Comparison of ENCODE assay signal across 8 cellular contexts in the genomic region with DNA sequence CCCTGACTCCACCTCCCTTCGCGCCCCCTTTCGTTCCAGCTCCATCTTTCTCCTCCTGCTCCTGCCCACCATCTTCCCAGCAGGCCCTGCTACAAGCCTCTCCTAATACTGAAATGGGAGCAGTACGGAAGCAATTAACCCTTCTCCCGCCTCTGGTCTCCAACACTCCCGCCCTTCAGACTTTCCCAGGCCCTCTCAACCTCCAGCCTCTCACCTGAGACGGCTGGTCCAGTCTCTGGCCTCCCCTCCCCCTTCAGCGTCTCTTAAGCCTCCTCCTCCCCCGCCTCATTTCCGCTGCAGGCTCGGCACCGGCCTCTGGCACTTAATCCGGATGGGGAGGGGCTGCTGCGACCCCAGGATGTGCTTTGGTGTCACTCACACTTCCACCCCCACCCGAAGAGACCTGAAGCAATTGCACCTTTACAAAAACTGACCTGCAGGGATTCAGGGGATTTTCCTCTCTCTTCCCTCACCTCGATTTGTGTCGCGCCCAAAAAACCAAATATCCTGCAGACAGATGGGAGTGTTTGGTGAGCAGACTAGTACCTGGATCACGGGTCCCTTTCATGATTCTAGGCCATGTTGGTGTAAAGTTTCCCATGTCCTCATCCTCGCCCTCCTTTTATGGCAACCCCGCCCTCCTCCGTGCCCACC. TPM values are rescaled to one million over a fixed set of nuclear protein-coding genes. Genes with fewer than 3 reads are reported as not detected.
DNase-seq lines count a peak whose midpoint lies in the region; ATAC-seq and TF ChIP-seq lines count a peak whose summit lies in the region.

No MANE protein-coding gene starts in this region.

- H3K9me2 ChIP-seq in SU-DHL-6 (replicated peaks; ENCODE audit: insufficient read depth, low read length), result no peaks in the 10 kb centered on the region

- H3K4me3 Mint-ChIP-seq in CD4-positive, CD25-positive, alpha-beta regulatory T cell, result peak overlapping the region; percentile 86 to 96 (median 94)

- H3K36me3 Mint-ChIP-seq in CD4-positive, CD25-positive, alpha-beta regulatory T cell, result no peaks in the 10 kb centered on the region

- TF ChIP-seq CTCF in SU-DHL-6 (IDR thresholded peaks at IDR 0.05; ENCODE audit: insufficient read depth, low read length, poor library complexity, severe bottlenecking), result no peak

- H3K27ac Mint-ChIP-seq in CD4-positive, CD25-positive, alpha-beta regulatory T cell, result peak overlapping the region; percentile 95 to 99 (median 96)

- no peaks in the 10 kb centered on the region for H3K9me3 ChIP-seq in CD4-positive, CD25-positive, alpha-beta regulatory T cell (ENCODE audit: control insufficient read depth in 2 of 2, low read length in 2 of 2)
- H3K9me3 ChIP-seq in SU-DHL-6 (ENCODE audit: insufficient read depth, low read length), result no peaks in the 10 kb centered on the region

- no peaks in the 10 kb centered on the region for H3K79me2 ChIP-seq in SU-DHL-6 (ENCODE audit: insufficient read depth, low read length)

- H3K27me3 Mint-ChIP-seq in CD4-positive, CD25-positive, alpha-beta regulatory T cell, result peaks cover 4% of the 10 kb centered on the region

- ATAC-seq in CD4-positive, CD25-positive, alpha-beta regulatory T cell (ENCODE audit: low read depth in 2 of 2), result peak; percentile 21 to 35
- peak; percentile 61 for ATAC-seq in GM19395 (IDR thresholded peaks at IDR 0.05; ENCODE audit: unreplicated experiment)

- H3F3A ChIP-seq in SU-DHL-6 (ENCODE audit: insufficient read depth), result no peaks in the 10 kb centered on the region

- H2AFZ ChIP-seq in SU-DHL-6 (ENCODE audit: low read depth, low read length, severe bottlenecking), result peak overlapping the region; percentile 98

- no peaks in the 10 kb centered on the region for H3K9me3 Mint-ChIP-seq in CD4-positive, CD25-positive, alpha-beta regulatory T cell

- H3K36me3 ChIP-seq in CD4-positive, CD25-positive, alpha-beta regulatory T cell (ENCODE audit: control insufficient read depth, insufficient read depth, low read length), result no peaks in the 10 kb centered on the region
- H3K36me3 ChIP-seq in SU-DHL-6 (ENCODE audit: low read length), result no peaks in the 10 kb centered on the region

- peak overlapping the region; percentile 75 for H3K9ac ChIP-seq in SU-DHL-6 (ENCODE audit: low read length)

- H3K27me3 ChIP-seq in CD4-positive, CD25-positive, alpha-beta regulatory T cell (ENCODE audit: control insufficient read depth, insufficient read depth, low read length), result no peaks in the 10 kb centered on the region
- no peaks in the 10 kb centered on the region for H3K27me3 ChIP-seq in SU-DHL-6 (ENCODE audit: low read length)

- peaks cover 8% of the 10 kb centered on the region for H3K4me1 ChIP-seq in CD4-positive, CD25-positive, alpha-beta regulatory T cell (ENCODE audit: control insufficient read depth, insufficient read depth, low read length, poor library complexity, severe bottlenecking)

- H3K27ac ChIP-seq in CD4-positive, CD25-positive, alpha-beta regulatory T cell (ENCODE audit: insufficient read depth, low read length, poor library complexity, severe bottlenecking), result peak overlapping the region; percentile 76
- peak overlapping the region; percentile 44 for H3K27ac ChIP-seq in SU-DHL-6 (ENCODE audit: low read depth, low read length)

- peak overlapping the region; percentile 76 for H3K4me2 ChIP-seq in SU-DHL-6 (ENCODE audit: low read depth, low read length, poor library complexity, severe bottlenecking)

- DNase-seq in CD4-positive, CD25-positive, alpha-beta regulatory T cell, result peak; percentile 8 to 70 (median 11)
- DNase-seq in HS-27A (ENCODE audit: low read depth), result peak; percentile 5
- DNase-seq in cerebellum (ENCODE audit: low spot score), result peak; percentile 48
- DNase-seq in kidney glomerular epithelial cell (lab: John Stamatoyannopoulos, UW), result peak; percentile 33
- DNase-seq in stimulated activated CD4-positive, alpha-beta T cell treated with anti-CD3 and anti-CD28 coated beads, Interleukin-15, amount 100 ng/mL, for 24 hours, result peak; percentile 66
- no peak for DNase-seq in HPDE6-E6E7 (ENCODE audit: extremely low spot score)

- H3K4me3 ChIP-seq in CD4-positive, CD25-positive, alpha-beta regulatory T cell (ENCODE audit: low read depth, low read length), result peak overlapping the region; percentile 87
- H3K4me3 ChIP-seq in SU-DHL-6 (ENCODE audit: insufficient read depth, low read length, poor library complexity, severe bottlenecking), result peak overlapping the region; percentile 81

- peaks cover 0 to 23% (median 13%) of the 10 kb centered on the region in 4 donors for H3K4me1 Mint-ChIP-seq in CD4-positive, CD25-positive, alpha-beta regulatory T cell

- H4K20me1 ChIP-seq in SU-DHL-6 (ENCODE audit: low read depth, low read length), result no peaks in the 10 kb centered on the region

RNA-seq across cellular contexts. Expression of a gene that starts 0.7 kb away (rescaled TPM):
- 16.8 TPM for total RNA-seq in CD4-positive, CD25-positive, alpha-beta regulatory T cell
- polyA plus RNA-seq in CD4-positive, CD25-positive, alpha-beta regulatory T cell, result 10 to 100 TPM; 84.4 to 98.7 (median 96.3) TPM
- total RNA-seq in cerebellum, result 51.7 TPM

RNA-seq across cellular contexts. Expression of a gene that starts 22.3 kb away (rescaled TPM):
- total RNA-seq in CD4-positive, CD25-positive, alpha-beta regulatory T cell, result not detected
- not detected for polyA plus RNA-seq in CD4-positive, CD25-positive, alpha-beta regulatory T cell
- total RNA-seq in cerebellum, result 5.0 TPM

RNA-seq across cellular contexts. Expression of a gene that starts 39.4 kb away (rescaled TPM):
- 32.0 TPM for total RNA-seq in CD4-positive, CD25-positive, alpha-beta regulatory T cell
- polyA plus RNA-seq in CD4-positive, CD25-positive, alpha-beta regulatory T cell, result 10 to 100 TPM; 62.9 to 77.0 (median 71.2) TPM
- total RNA-seq in cerebellum, result 54.0 TPM

RNA-seq across cellular contexts. Expression of a gene that starts 56.5 kb away (rescaled TPM):
- total RNA-seq in CD4-positive, CD25-positive, alpha-beta regulatory T cell, result 25.7 TPM
- 10 to 100 TPM; 48.8 to 93.7 (median 67.8) TPM for polyA plus RNA-seq in CD4-positive, CD25-positive, alpha-beta regulatory T cell
- 49.2 TPM for total RNA-seq in cerebellum
